ENCODE assay signal across 31 cellular contexts in the genomic region with DNA sequence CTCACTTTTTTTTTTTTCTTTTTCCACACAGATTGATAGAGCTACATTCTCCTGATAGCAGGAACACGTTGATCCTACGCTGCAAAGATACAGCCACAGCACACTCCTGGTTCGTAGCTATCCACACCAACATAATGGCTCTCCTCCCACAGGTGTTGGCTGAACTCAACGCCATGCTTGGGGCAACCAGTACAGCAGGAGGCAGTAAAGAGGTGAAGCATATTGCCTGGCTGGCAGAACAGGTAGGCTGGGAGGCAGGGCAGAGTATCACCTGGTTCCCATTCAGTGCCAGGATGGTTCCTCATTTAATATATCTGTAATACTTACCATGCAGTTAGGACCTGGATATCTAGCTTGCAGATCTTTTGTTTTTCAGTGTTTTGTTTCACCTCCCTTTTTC. TPM values are rescaled to one million over a fixed set of nuclear protein-coding genes. Genes with fewer than 3 reads are reported as not detected.
DNase-seq lines count a peak whose midpoint lies in the region; ATAC-seq and TF ChIP-seq lines count a peak whose summit lies in the region.
"Had no signal": no experiment of that assay in that cellular context is flagged by ENCODE, and none has a peak within 500 bp of the region (broad histone marks: within the 10 kb centered on the region; RNA-seq: fewer than 3 reads in every experiment).

No MANE protein-coding gene starts in this region.

- no peaks in the 10 kb centered on the region for H3K27me3 ChIP-seq in endodermal cell (ENCODE audit: control insufficient read depth, insufficient read depth, low read length, poor library complexity, severe bottlenecking)
- H3K27me3 ChIP-seq: dorsolateral prefrontal cortex, heart left ventricle, testis had no signal

- ATAC-seq in activated T-cell treated with anti-CD3 and anti-CD28 coated beads, Interleukin-2, amount 50 U/mL, for 72 hours (replicated peaks in 1 of 2): no peak
- ATAC-seq in GM19467 (IDR thresholded peaks at IDR 0.05; ENCODE audit: unreplicated experiment) (no peak), GM19395 (IDR thresholded peaks at IDR 0.05; ENCODE audit: unreplicated experiment) (no peak)
- ATAC-seq: activated naive CD4-positive, alpha-beta T cell treated with anti-CD3 and anti-CD28 coated beads, Interleukin-2, amount 50 U/mL, for 72 hours; activated T-helper 17 cell treated with anti-CD3 and anti-CD28 coated beads, Interleukin-2, amount 50 U/mL, for 72 hours; heart left ventricle; PC-3; right cardiac atrium; Right ventricle myocardium inferior had no signal

- peaks cover 28% of the 10 kb centered on the region for H3K36me3 Mint-ChIP-seq in endodermal cell (ENCODE audit: low read depth)
- peaks cover 46% of the 10 kb centered on the region for H3K36me3 Mint-ChIP-seq in nephron progenitor cell (ENCODE audit: low read depth)
- H3K36me3 Mint-ChIP-seq in activated T-cell treated with anti-CD3 and anti-CD28 coated beads, Interleukin-2, amount 50 U/mL, for 72 hours (ENCODE audit: insufficient read depth in 2 of 2): peaks cover 0 to 3% of the 10 kb centered on the region in 2 donors

- 93 to 94% methylated on average over 3 to 4 of the region's 4 CpGs for WGBS in endodermal cell (ENCODE audit: insufficient coverage in 1 of 2, insufficient read length in 1 of 2), 2 experiments

- no peak overlapping the region for H3K4me3 Mint-ChIP-seq in endodermal cell
- H3K4me3 Mint-ChIP-seq in nephron progenitor cell: no peak overlapping the region
- no peak overlapping the region for H3K4me3 Mint-ChIP-seq in activated T-cell treated with anti-CD3 and anti-CD28 coated beads, Interleukin-2, amount 50 U/mL, for 72 hours
- H3K4me3 Mint-ChIP-seq: activated B cell treated with CpG ODN at 0.5 μM for 24 hours; activated T-helper 17 cell treated with anti-CD3 and anti-CD28 coated beads, Interleukin-2, amount 50 U/mL, for 72 hours; B cell; central memory CD8-positive, alpha-beta T cell; HFFc6 had no signal

- TF ChIP-seq CTCF in LNCaP clone FGC (IDR thresholded peaks at IDR 0.05; ENCODE audit: control insufficient read depth, extremely low read depth, insufficient read depth): peak; percentile 44
- peak; percentile 43 for TF ChIP-seq CTCF in endodermal cell (conservative IDR thresholded peaks at IDR 0.05)
- no peak for TF ChIP-seq CTCF in nephron progenitor cell (IDR thresholded peaks at IDR 0.05)

- peaks cover 28% of the 10 kb centered on the region for H3K36me3 ChIP-seq in endodermal cell (ENCODE audit: control insufficient read depth, insufficient read depth, low read length)

- H3K27ac Mint-ChIP-seq in endodermal cell: no peak overlapping the region
- peak overlapping the region; percentile 7 for H3K27ac Mint-ChIP-seq in nephron progenitor cell
- H3K27ac Mint-ChIP-seq in activated T-cell treated with anti-CD3 and anti-CD28 coated beads, Interleukin-2, amount 50 U/mL, for 72 hours: no peak overlapping the region
- H3K27ac Mint-ChIP-seq: activated B cell treated with CpG ODN at 0.5 μM for 24 hours; activated naive CD4-positive, alpha-beta T cell treated with anti-CD3 and anti-CD28 coated beads, Interleukin-2, amount 50 U/mL, for 72 hours; activated T-helper 17 cell treated with anti-CD3 and anti-CD28 coated beads, Interleukin-2, amount 50 U/mL, for 72 hours; B cell; HFFc6 had no signal

- H3K9me3 Mint-ChIP-seq in endodermal cell (no peaks in the 10 kb centered on the region), nephron progenitor cell (no peaks in the 10 kb centered on the region)
- no peaks in the 10 kb centered on the region for H3K9me3 Mint-ChIP-seq in activated T-cell treated with anti-CD3 and anti-CD28 coated beads, Interleukin-2, amount 50 U/mL, for 72 hours
- H3K9me3 Mint-ChIP-seq: activated B cell treated with CpG ODN at 0.5 μM for 24 hours; activated naive CD4-positive, alpha-beta T cell treated with anti-CD3 and anti-CD28 coated beads, Interleukin-2, amount 50 U/mL, for 72 hours; activated T-helper 17 cell treated with anti-CD3 and anti-CD28 coated beads, Interleukin-2, amount 50 U/mL, for 72 hours; central memory CD8-positive, alpha-beta T cell; HFFc6; immature natural killer cell had no signal

- H3K4me3 ChIP-seq in LNCaP clone FGC (ENCODE audit: low read depth, low read length) (no peak overlapping the region), endodermal cell (ENCODE audit: low read length) (no peak overlapping the region)
- H3K4me3 ChIP-seq: dorsolateral prefrontal cortex, heart left ventricle, left ventricle myocardium inferior, testis had no signal

- H3K27me3 Mint-ChIP-seq in endodermal cell (ENCODE audit: insufficient read depth): no peaks in the 10 kb centered on the region
- no peaks in the 10 kb centered on the region for H3K27me3 Mint-ChIP-seq in nephron progenitor cell (ENCODE audit: low read depth, poor library complexity)
- H3K27me3 Mint-ChIP-seq in activated T-cell treated with anti-CD3 and anti-CD28 coated beads, Interleukin-2, amount 50 U/mL, for 72 hours (ENCODE audit: low read depth): no peaks in the 10 kb centered on the region
- H3K27me3 Mint-ChIP-seq: activated B cell treated with CpG ODN at 0.5 μM for 24 hours; activated T-helper 17 cell treated with anti-CD3 and anti-CD28 coated beads, Interleukin-2, amount 50 U/mL, for 72 hours; B cell; central memory CD8-positive, alpha-beta T cell had no signal

- DNase-seq in NCI-H748 (lab: John Stamatoyannopoulos, UW; ENCODE audit: unreplicated experiment) (peak; percentile 42), NCI-H748 treated with DMSO at 0.1 percent for 48 hours (lab: John Stamatoyannopoulos, UW) (no peak), LNCaP clone FGC (ENCODE audit: low read depth) (peak; percentile 41), endodermal cell (peak; percentile 53), nephron progenitor cell (no peak)
- DNase-seq in activated T-cell treated with anti-CD3 and anti-CD28 coated beads, Interleukin-2, amount 50 U/mL, for 72 hours: no peak
- DNase-seq: activated B cell treated with CpG ODN at 0.5 μM for 24 hours; activated CD4-positive, alpha-beta T cell treated with anti-CD3 and anti-CD28 coated beads, Interleukin-2, amount 50 U/mL, for 4 hours; activated CD8-positive, alpha-beta memory T cell treated with anti-CD3 and anti-CD28 coated beads, Interleukin-2, amount 50 U/mL, for 4 hours; DMS79 treated with DMSO at 0.1 percent for 48 hours; dorsolateral prefrontal cortex; heart left ventricle; HFFc6; immature natural killer cell; left ventricle myocardium inferior; NCI-H1694 treated with DMSO at 0.1 percent for 48 hours; NCI-H226; PC-3; right cardiac atrium; stimulated activated CD4-positive, alpha-beta T cell treated with anti-CD3 and anti-CD28 coated beads, Interleukin-4, amount 100 ng/mL, for 4 hours; stimulated activated naive CD4-positive, alpha-beta T cell; testis had no signal

- no peak overlapping the region for H3K9ac ChIP-seq in endodermal cell (ENCODE audit: extremely low read depth, low read length, poor library complexity, severe bottlenecking)
- H3K9ac ChIP-seq: parathyroid adenoma had no signal

- H3K27ac ChIP-seq in endodermal cell (ENCODE audit: low read depth, low read length): no peak overlapping the region
- H3K27ac ChIP-seq: dorsolateral prefrontal cortex, epithelial cell of prostate, heart left ventricle, left ventricle myocardium inferior, parathyroid adenoma, testis had no signal

- H3K9me3 ChIP-seq in endodermal cell (ENCODE audit: control insufficient read depth, low read length): no peaks in the 10 kb centered on the region
- H3K9me3 ChIP-seq: heart left ventricle, left ventricle myocardium inferior, testis had no signal

- H3K4me1 Mint-ChIP-seq in endodermal cell (no peaks in the 10 kb centered on the region), nephron progenitor cell (no peaks in the 10 kb centered on the region)
- H3K4me1 Mint-ChIP-seq in activated T-cell treated with anti-CD3 and anti-CD28 coated beads, Interleukin-2, amount 50 U/mL, for 72 hours (ENCODE audit: low read depth): no peaks in the 10 kb centered on the region

- H3K4me1 ChIP-seq in endodermal cell (ENCODE audit: control insufficient read depth, insufficient read depth, low read length): no peaks in the 10 kb centered on the region
- H3K4me1 ChIP-seq: heart left ventricle, left ventricle myocardium inferior, testis had no signal

RNA-seq across cellular contexts. Expression of gene VPS4A, which starts 51.1 kb away (rescaled TPM):
- total RNA-seq in endodermal cell: 10 to 100 TPM; 28.6 to 37.8 TPM
- 34.2 TPM for polyA plus RNA-seq in endodermal cell (2013, experiment 1 of 2)
- 33.5 TPM for polyA plus RNA-seq in endodermal cell (2013, experiment 2 of 2)
- total RNA-seq in activated T-cell treated with anti-CD3 and anti-CD28 coated beads, Interleukin-2, amount 50 U/mL, for 72 hours: 10 to 100 TPM; 41.1 to 45.3 TPM

Comparison
In these comparisons a context has a peak if more than half of its experiments do, and no peak if none do; other contexts are left out.
1. DNase-seq: peak in NCI-H748 (single experiment), LNCaP clone FGC (single experiment) and endodermal cell (single experiment); none in NCI-H748 treated with DMSO at 0.1 percent for 48 hours (single experiment), nephron progenitor cell (single experiment) and activated T-cell treated with anti-CD3 and anti-CD28 coated beads, Interleukin-2, amount 50 U/mL, for 72 hours (0 of 2).